ENCODE assay signal across 5 cellular contexts in genomic region chr6:155362968-155363632, GRCh38. TPM values are rescaled to one million over a fixed set of nuclear protein-coding genes. Genes with fewer than 3 reads are reported as not detected.
A peak's percentile ranks its signal among the peaks of the same experiment; 100 is the strongest.
DNase-seq lines count a peak whose midpoint lies in the region; ATAC-seq, FAIRE-seq and TF ChIP-seq lines count a peak whose summit lies in the region.
"Not testable (repeated sequence)": the region's sequence is repeated elsewhere in the genome, so short reads cannot be mapped to it uniquely, and the experiment has no call there.

No MANE protein-coding gene starts in this region.

- not testable (repeated sequence) for H3K9ac ChIP-seq in kidney (ENCODE audit: low read length in 2 of 2); HepG2 (ENCODE audit: insufficient read depth, low read depth, low read length)

- CTCF ChIA-PET in HepG2 (lab: Yijun Ruan, JAX; ENCODE audit: low intra/inter-chr PET ratio, low total read pairs): not testable (repeated sequence)

- not testable (repeated sequence) for H3K27ac ChIP-seq in kidney (ENCODE audit: low read depth in 2 of 2, low read length in 2 of 2); HepG2 (ENCODE audit: extremely low read length, insufficient read depth, low read length); spleen; testis

- BruUV-seq in HepG2 (replicated peaks; lab: Mats Ljungman, UMichigan): not testable (repeated sequence)

- not testable (repeated sequence) for TF ChIP-seq EP300 in HepG2 (IDR thresholded peaks at IDR 0.05; ENCODE audit: low read depth in 2 of 2, low read length in 2 of 2); HepG2 (CRISPR knock-in tag; IDR thresholded peaks at IDR 0.05; ENCODE audit: borderline replicate concordance)

- H3K4me1 ChIP-seq in kidney (ENCODE audit: control insufficient read depth in 1 of 2, insufficient read depth in 1 of 2, low read depth in 1 of 2, low read length in 2 of 2); HepG2 (ENCODE audit: insufficient read depth, low read length); spleen; testis: not testable (repeated sequence)

- H2AFZ ChIP-seq in HepG2 (ENCODE audit: low read length): not testable (repeated sequence)

- in situ Hi-C loops in HepG2 (cut with HindIII; ENCODE audit: extremely low pct_ligation_motif_present, low pct_unique_long_range_greater_than_20kb): not testable (repeated sequence)

- peak; percentile 68 for DNase-seq in kidney
- DNase-seq in HepG2 (ENCODE audit: low spot score); testis: not testable (repeated sequence)
- peak; percentile 78 for DNase-seq in posterior vena cava (ENCODE audit: low spot score)
- peak; percentile 51 for DNase-seq in spleen

- not testable (repeated sequence) for TF ChIP-seq RAD21 in HepG2 (CRISPR knock-in tag; IDR thresholded peaks at IDR 0.05)

- not testable (repeated sequence) for H3K4me3 ChIP-seq in kidney (ENCODE audit: low read length in 2 of 2); HepG2 (replicated peaks in 1 of 3; ENCODE audit: insufficient read depth in 1 of 3, low read depth in 2 of 3, low read length in 3 of 3); spleen
- H3K4me3 ChIP-seq in testis: peak overlapping the region; percentile 29 to 49

- H3K4me2 ChIP-seq in HepG2 (ENCODE audit: low read depth, low read length): not testable (repeated sequence)

- FAIRE-seq in kidney (lab: Jason Lieb, UNC); HepG2 (lab: Jason Lieb, UNC): not testable (repeated sequence)

- TF ChIP-seq CTCF in kidney (IDR thresholded peaks at IDR 0.05; ENCODE audit: borderline replicate concordance, extremely low read depth, insufficient read depth); HepG2 (CRISPR knock-in tag; IDR thresholded peaks at IDR 0.05); spleen (IDR thresholded peaks at IDR 0.05 in 8 of 11, conservative IDR thresholded peaks at IDR 0.05 in 3 of 11); testis (IDR thresholded peaks at IDR 0.05): not testable (repeated sequence)

- H3K9me3 ChIP-seq in kidney (ENCODE audit: control insufficient read depth in 1 of 2, low read length in 2 of 2); testis: not testable (repeated sequence)
- H3K9me3 ChIP-seq in HepG2 (ENCODE audit: low read length) (peaks cover 12% of the 10 kb centered on the region), spleen (peaks cover 0 to 18% (median 2%) of the 10 kb centered on the region in 8 donors)

- not testable (repeated sequence) for TF ChIP-seq POLR2A in HepG2 (IDR thresholded peaks at IDR 0.05; ENCODE audit: insufficient read depth in 1 of 2, low read depth in 2 of 2, low read length in 2 of 2); spleen (IDR thresholded peaks at IDR 0.05); testis (IDR thresholded peaks at IDR 0.05)

- not testable (repeated sequence) for ATAC-seq in HepG2

- WGBS in HepG2 (ENCODE audit: low lambda C conversion rate): 97% methylated on average over 29 of the region's 39 CpGs
- 94 to 97% (median 95%) methylated on average over 3 to 39 of the region's 39 CpGs for WGBS in spleen, 5 donors
- WGBS in testis, 2 donors: 78 to 88% methylated on average over 7 to 25 of the region's 39 CpGs

- not testable (repeated sequence) for H3K27me3 ChIP-seq in HepG2 (ENCODE audit: control insufficient read depth in 1 of 2, insufficient read depth in 2 of 2, low read length in 2 of 2); spleen (replicated peaks in 1 of 7); testis

- H3K36me3 ChIP-seq in kidney (ENCODE audit: control insufficient read depth in 1 of 2, insufficient read depth in 2 of 2, low read length in 2 of 2); HepG2 (replicated peaks in 1 of 2; ENCODE audit: control insufficient read depth in 1 of 2, insufficient read depth in 2 of 2, low read length in 2 of 2); spleen; testis (ENCODE audit: low read depth, missing control alignments): not testable (repeated sequence)

- POLR2A ChIA-PET in HepG2 (lab: Yijun Ruan, JAX): interaction anchor here (2.1 kb wide), 1 partner anchor 34 kb away, joined by 6 read pairs; no protein-coding TSS in a partner anchor

- H3K79me2 ChIP-seq in HepG2 (ENCODE audit: insufficient read depth, low read length): not testable (repeated sequence)

- H4K20me1 ChIP-seq in HepG2 (ENCODE audit: insufficient read depth, low read length): not testable (repeated sequence)

- intact Hi-C loops in kidney (cut with DNase I); HepG2 (cut with micrococcal nuclease; ENCODE audit: unreplicated experiment); posterior vena cava (cut with DNase I); spleen (cut with DNase I; ENCODE audit: low total_unique reads); testis (cut with DNase I; ENCODE audit: low total_unique reads): not testable (repeated sequence)

TF ChIP-seq in HepG2, 621 proteins besides CTCF, POLR2A, EP300 and RAD21 (continues in another document):
- TF ChIP-seq ZFP91 (CRISPR knock-in tag; IDR thresholded peaks at IDR 0.05; ENCODE audit: borderline replicate concordance) (peak; percentile 12; the same call in 1 of the 2 replicates), ZBTB33 (CRISPR knock-in tag; IDR thresholded peaks at IDR 0.05) (peak; percentile 74)

RNA-seq across cellular contexts. Expression of gene TFB1M, which starts 48.8 kb away (rescaled TPM):
- 28.1 TPM for total RNA-seq in kidney
- polyA plus RNA-seq in kidney (ENCODE audit: insufficient read depth, low read depth, low replicate concordance): 16.3 TPM
- 122 and 149 TPM in 2 replicates for total RNA-seq in HepG2 (2016; rRNA removed; fragmentation: Illumina TruSeq; extraction: Trizol)
- 42.1 and 44.6 TPM in 2 replicates for total RNA-seq in HepG2 (2016; cell fraction: cytosol; rRNA removed; fragmentation: Illumina TruSeq; extraction: Trizol; ENCODE audit: low read depth)
- 124 and 156 TPM in 2 replicates for total RNA-seq in HepG2 (2016; cell fraction: insoluble cytoplasmic fraction; rRNA removed; fragmentation: Illumina TruSeq; extraction: Trizol)
- total RNA-seq in HepG2 (2016; cell fraction: membrane; rRNA removed; fragmentation: Illumina TruSeq; extraction: Trizol): 45.1 and 48.3 TPM in 2 replicates
- total RNA-seq in HepG2 (2016; cell fraction: nucleus; rRNA removed; fragmentation: Illumina TruSeq; extraction: Trizol): 201 and 207 TPM in 2 replicates
- polyA plus RNA-seq in HepG2 (2011; rRNA removed): 64.3 and 91.4 TPM in 2 replicates
- polyA plus RNA-seq in HepG2 (2011; cell fraction: cytosol; rRNA removed): 49.3 and 58.3 TPM in 2 replicates
- polyA plus RNA-seq in HepG2 (2011; cell fraction: nucleus; rRNA removed): 74.6 and 81.3 TPM in 2 replicates
- polyA plus RNA-seq in HepG2 (2012): 59.9 and 60.7 TPM in 2 replicates
- 17.1 and 18.2 TPM in 2 replicates for polyA plus RNA-seq in HepG2 (2016; cell fraction: cytosol; fragmentation: Illumina TruSeq; extraction: Trizol; ENCODE audit: low read depth)
- 133 and 147 TPM in 2 replicates for polyA plus RNA-seq in HepG2 (2016; cell fraction: insoluble cytoplasmic fraction; fragmentation: Illumina TruSeq; extraction: Trizol; ENCODE audit: low read depth)
- 20.5 and 22.2 TPM in 2 replicates for polyA plus RNA-seq in HepG2 (2016; cell fraction: membrane; fragmentation: Illumina TruSeq; extraction: Trizol; ENCODE audit: low read depth)
- polyA plus RNA-seq in HepG2 (2016; cell fraction: nucleus; fragmentation: Illumina TruSeq; extraction: Trizol; ENCODE audit: insufficient read depth, low read depth): 93.1 and 104 TPM in 2 replicates
- 9.7 and 101 TPM in 2 replicates for polyA minus RNA-seq in HepG2 (2011; rRNA and poly(A)+ RNA removed; ENCODE audit: low replicate concordance)
- 39.5 and 52.5 TPM in 2 replicates for polyA minus RNA-seq in HepG2 (2011; cell fraction: cytosol; rRNA and poly(A)+ RNA removed)
- polyA minus RNA-seq in HepG2 (2011; cell fraction: nucleus; rRNA and poly(A)+ RNA removed): 333 and 340 TPM in 2 replicates
- total RNA-seq in posterior vena cava: 10 to 100 TPM; 18.6 to 19.2 TPM
- total RNA-seq in spleen: 10 to 100 TPM; 11.4 to 39.2 (median 24.0) TPM
- polyA plus RNA-seq in spleen: 10 to 100 TPM; 16.7 to 17.8 (median 16.7) TPM
- 10 to 100 TPM; 32.2 to 47.1 TPM for total RNA-seq in testis
- polyA plus RNA-seq in testis (ENCODE audit: insufficient read depth, low read depth, low replicate concordance): 36.1 TPM
